Comparison of ENCODE assay signal across 17 cellular contexts in genomic region chr11:120548682-120549209, GRCh38. TPM values are rescaled to one million over a fixed set of nuclear protein-coding genes. Genes with fewer than 3 reads are reported as not detected.
A peak's percentile ranks its signal among the peaks of the same experiment; 100 is the strongest.
DNase-seq lines count a peak whose midpoint lies in the region; ATAC-seq and TF ChIP-seq lines count a peak whose summit lies in the region.
"Had no signal": no experiment of that assay in that cellular context is flagged by ENCODE, and none has a peak within 500 bp of the region (broad histone marks: within the 10 kb centered on the region; RNA-seq: fewer than 3 reads in every experiment).

No MANE protein-coding gene starts in this region.

- ATAC-seq in IMR-90 (ENCODE audit: low read depth) = no peak
- ATAC-seq: activated T-cell treated with anti-CD3 and anti-CD28 coated beads, Interleukin-2, amount 50 U/mL, for 4 hours had no signal

- H3K18ac ChIP-seq in IMR-90 (ENCODE audit: low read depth, low read length) = peak overlapping the region; percentile 10

- peak overlapping the region; percentile 77 for H2AFZ ChIP-seq in IMR-90 (replicated peaks; ENCODE audit: low read length, poor library complexity)
- no peak overlapping the region for H2AFZ ChIP-seq in mammary epithelial cell (ENCODE audit: low read depth, low read length)
- H2AFZ ChIP-seq: neural progenitor cell had no signal

- BruUV-seq in IMR-90 (replicated peaks; lab: Mats Ljungman, UMichigan) (no TSS peak), mammary epithelial cell (replicated peaks; lab: Mats Ljungman, UMichigan) (no TSS peak)

- peak overlapping the region; percentile 35 for H3K14ac ChIP-seq in IMR-90 (replicated peaks; ENCODE audit: low read depth, low read length)

- dilution Hi-C loops in IMR-90 (cut with HindIII; ENCODE audit: low sequenced_read_pairs, unreplicated experiment) = no loop called here
- dilution Hi-C loops in mammary epithelial cell (cut with HindIII; ENCODE audit: low sequenced_read_pairs) = no loop called here

- peaks cover 24% of the 10 kb centered on the region for H3K9me1 ChIP-seq in IMR-90 (ENCODE audit: insufficient read depth, low read length)

- H3K9ac ChIP-seq in IMR-90 (ENCODE audit: low read depth, low read length) = no peak overlapping the region
- H3K9ac ChIP-seq in mammary epithelial cell (ENCODE audit: insufficient read depth, low read length) = no peak overlapping the region
- H3K9ac ChIP-seq: neural progenitor cell had no signal

- DNase-seq in IMR-90 = no peak
- DNase-seq in caudate nucleus (lab: John Stamatoyannopoulos, UW) = no peak
- no peak for DNase-seq in substantia nigra (lab: John Stamatoyannopoulos, UW)
- DNase-seq in mammary epithelial cell = no peak
- DNase-seq in cortex of kidney (lab: John Stamatoyannopoulos, UW) = no peak
- DNase-seq in stimulated activated CD4-positive, alpha-beta T cell treated with anti-CD3 and anti-CD28 coated beads, Interleukin-4, amount 100 ng/mL, for 4 hours = no peak
- DNase-seq in OCI-M2 (lab: John Stamatoyannopoulos, UW; ENCODE audit: unreplicated experiment) = no peak
- DNase-seq: activated CD4-positive, alpha-beta T cell treated with anti-CD3 and anti-CD28 coated beads, Interleukin-2, amount 50 U/mL, for 4 hours; activated T-cell treated with anti-CD3 and anti-CD28 coated beads, Interleukin-2, amount 50 U/mL, for 4 hours; BE2C; effector CD8-positive, alpha-beta T cell; NCI-H524 treated with DMSO at 0.1 percent for 48 hours had no signal

- peak overlapping the region; percentile 23; the same call in 1 of the 2 replicates for H4K5ac ChIP-seq in IMR-90 (ENCODE audit: low read depth, low read length)

- CTCF ChIA-PET in IMR-90 (lab: Yijun Ruan, JAX) (interaction anchor here (0.7 to 2.2 kb wide), 2 partner anchors 31 to 100 kb away, joined by 3 to 7 read pairs; no protein-coding TSS in a partner anchor), mammary epithelial cell (lab: Charles Lee; ENCODE audit: low non-redundant PET) (no interaction called here)

- H3K36me3 ChIP-seq in IMR-90 (ENCODE audit: control insufficient read depth, insufficient read depth, low read length) = no peaks in the 10 kb centered on the region
- no peaks in the 10 kb centered on the region for H3K36me3 ChIP-seq in mammary epithelial cell (ENCODE audit: insufficient read depth, low read length)
- H3K36me3 ChIP-seq: BE2C, breast epithelium, neural progenitor cell, tibial nerve had no signal

- no peak for TF ChIP-seq RAD21 in IMR-90 (IDR thresholded peaks at IDR 0.05; ENCODE audit: low read length)

- intact Hi-C loops in IMR-90 (cut with micrococcal nuclease) (loop anchor here (5.0 to 10.0 kb wide), 2 partner anchors 166 to 211 kb away; partner anchors contain the start of gene ARHGEF12), mammary epithelial cell (cut with micrococcal nuclease) (no loop called here)

- H4K8ac ChIP-seq in IMR-90 (ENCODE audit: low read depth in 2 of 2, low read length in 2 of 2) = peak overlapping the region; percentile 33 to 67; a peak in 3 of 4 replicates

- peak overlapping the region; percentile 73; the same call in 1 of the 3 replicates for H2BK15ac ChIP-seq in IMR-90 (ENCODE audit: low read depth, low read length)

- H2BK20ac ChIP-seq in IMR-90 (ENCODE audit: low read depth, low read length) = peak overlapping the region; percentile 75

- TF ChIP-seq CTCF in IMR-90 (conservative IDR thresholded peaks at IDR 0.05; ENCODE audit: low read depth, low read length) (no peak), mammary epithelial cell (conservative IDR thresholded peaks at IDR 0.05 in 1 of 2, IDR thresholded peaks at IDR 0.05 in 1 of 2; ENCODE audit: extremely low read depth in 1 of 2, insufficient read depth in 1 of 2, low read depth in 1 of 2, low read length in 2 of 2) (no peak)

- no peak overlapping the region for H3K4me3 ChIP-seq in IMR-90 (ENCODE audit: insufficient read depth, low read depth, low read length)
- H3K4me3 ChIP-seq in mammary epithelial cell (replicated peaks in 1 of 3; ENCODE audit: insufficient read depth in 1 of 3, low read depth in 2 of 3, low read length in 3 of 3) = no peak overlapping the region
- H3K4me3 ChIP-seq: breast epithelium, neural progenitor cell, tibial nerve had no signal

- H2AK9ac ChIP-seq in IMR-90 (replicated peaks; ENCODE audit: low read depth, low read length, poor library complexity) = peak overlapping the region; percentile 96

- no peaks in the 10 kb centered on the region for H3K79me1 ChIP-seq in IMR-90 (ENCODE audit: low read depth in 1 of 2, low read length in 2 of 2)

- POLR2A ChIA-PET in IMR-90 (lab: Charles Lee; ENCODE audit: unreplicated experiment) = no interaction called here

- H2BK120ac ChIP-seq in IMR-90 (ENCODE audit: low read depth, low read length) = peak overlapping the region; percentile 89

- H3K4me2 ChIP-seq in IMR-90 (ENCODE audit: low read depth, low read length) (no peak overlapping the region), mammary epithelial cell (ENCODE audit: insufficient read depth, low read depth, low read length) (no peak overlapping the region)
- H3K4me2 ChIP-seq: neural progenitor cell had no signal

- peak overlapping the region; percentile 85 for H4K91ac ChIP-seq in IMR-90 (ENCODE audit: insufficient read depth, low read depth, low read length)

- H2BK5ac ChIP-seq in IMR-90 (ENCODE audit: low read depth, low read length, poor library complexity, severe bottlenecking) = peak overlapping the region; percentile 64

- peak overlapping the region; percentile 24; the same call in 1 of the 2 replicates for H3K56ac ChIP-seq in IMR-90 (ENCODE audit: extremely low read depth, insufficient read depth, low read length)

- no peak for TF ChIP-seq POLR2A in IMR-90 (IDR thresholded peaks at IDR 0.05; ENCODE audit: low read depth, low read length)

- no peaks in the 10 kb centered on the region for H3K79me2 ChIP-seq in mammary epithelial cell (ENCODE audit: insufficient read depth, low read length)

- H3K27ac ChIP-seq in IMR-90 (ENCODE audit: insufficient read depth, low read length) (peak overlapping the region; percentile 66; the same call in 1 of the 2 replicates), caudate nucleus (ENCODE audit: low read depth, low read length) (peak overlapping the region; percentile 63), layer of hippocampus (ENCODE audit: low read depth, low read length) (peak overlapping the region; percentile 60), substantia nigra (ENCODE audit: low read depth, low read length, poor library complexity, severe bottlenecking) (peak overlapping the region; percentile 86), mammary epithelial cell (ENCODE audit: insufficient read depth, low read depth, low read length) (no peak overlapping the region)
- H3K27ac ChIP-seq: neural progenitor cell had no signal

- H3K27me3 ChIP-seq in IMR-90 (ENCODE audit: control insufficient read depth, insufficient read depth, low read length) (no peaks in the 10 kb centered on the region), layer of hippocampus (ENCODE audit: control insufficient read depth, insufficient read depth, low read length) (no peaks in the 10 kb centered on the region), mammary epithelial cell (ENCODE audit: insufficient read depth, low read length) (no peaks in the 10 kb centered on the region)
- H3K27me3 ChIP-seq: BE2C, breast epithelium, neural progenitor cell, tibial nerve had no signal

- H3K4ac ChIP-seq in IMR-90 (ENCODE audit: low read depth, low read length) = peak overlapping the region; percentile 86

- H3K9me3 ChIP-seq in IMR-90 (ENCODE audit: control insufficient read depth, insufficient read depth, low read length) (no peaks in the 10 kb centered on the region), mammary epithelial cell (replicated peaks; ENCODE audit: insufficient read depth, low read length) (no peaks in the 10 kb centered on the region)
- H3K9me3 ChIP-seq: BE2C, breast epithelium, tibial nerve had no signal

- peak overlapping the region; percentile 39 for H3K23ac ChIP-seq in IMR-90 (ENCODE audit: low read depth, low read length)

- 40% methylated on average over 1 of the region's 6 CpGs; no CpG with 5 or more reads in 1 of the 2 experiments for WGBS in IMR-90 (ENCODE audit: extremely low coverage in 2 of 2, insufficient read length in 1 of 2), 2 experiments
- WGBS in mammary epithelial cell (ENCODE audit: low coverage, missing lambda C conversion rate) = 80% methylated on average over 6 of the region's 6 CpGs

- peaks cover 23% of the 10 kb centered on the region for H3K4me1 ChIP-seq in IMR-90 (ENCODE audit: control insufficient read depth, insufficient read depth, low read length)
- H3K4me1 ChIP-seq in mammary epithelial cell (ENCODE audit: insufficient read depth, low read length) = peaks cover 30% of the 10 kb centered on the region

- in situ Hi-C loops in IMR-90 (cut with MboI; ENCODE audit: low sequenced_read_pairs) = no loop called here
- in situ Hi-C loops in mammary epithelial cell (cut with MboI; ENCODE audit: low sequenced_read_pairs in 2 of 2) = no loop called here

- H4K20me1 ChIP-seq in IMR-90 (ENCODE audit: insufficient read depth, low read length) (peaks cover 10% of the 10 kb centered on the region), mammary epithelial cell (ENCODE audit: insufficient read depth, low read length) (no peaks in the 10 kb centered on the region)

- peak overlapping the region; percentile 82 for H2AK5ac ChIP-seq in IMR-90 (ENCODE audit: low read depth, low read length)

TF ChIP-seq in IMR-90, 13 proteins besides CTCF, POLR2A, EP300 and RAD21 (continues in another document):
- TF ChIP-seq ELK1 (IDR thresholded peaks at IDR 0.05; ENCODE audit: borderline replicate concordance, low read depth, low read length) (no peak), MAFK (IDR thresholded peaks at IDR 0.05; ENCODE audit: low read depth, low read length) (no peak), BHLHE40 (IDR thresholded peaks at IDR 0.05; ENCODE audit: low read depth, low read length) (no peak), CHD1 (IDR thresholded peaks at IDR 0.05; ENCODE audit: low read depth, low read length) (no peak), MAZ (IDR thresholded peaks at IDR 0.05; ENCODE audit: borderline replicate concordance, low read depth, low read length) (no peak), FOS (IDR thresholded peaks at IDR 0.05; ENCODE audit: low read depth, low read length) (no peak)

RNA-seq across cellular contexts. Expression of gene GRIK4, which starts 37.2 kb away (rescaled TPM):
- under 0.01 and 0.18 TPM in 2 replicates for total RNA-seq in IMR-90 (2012; rRNA removed)
- polyA plus RNA-seq in IMR-90 (2012; rRNA removed) = 0.29 and 0.38 TPM in 2 replicates
- 0.25 and 0.36 TPM in 2 replicates for polyA plus RNA-seq in IMR-90 (2012; cell fraction: cytosol; rRNA removed)
- 0.39 and 0.41 TPM in 2 replicates for polyA plus RNA-seq in IMR-90 (2012; cell fraction: nucleus; rRNA removed; ENCODE audit: low replicate concordance)
- not detected for total RNA-seq in mammary epithelial cell
- polyA plus RNA-seq in mammary epithelial cell = not detected
- not detected for polyA minus RNA-seq in mammary epithelial cell
- total RNA-seq: PC-3 had no signal
